In genomic region chr7:77532732-77533131, GRCh38 we compare ENCODE assay signal across 1 cellular context.
TF ChIP-seq lines count a peak whose summit lies in the region.
"Not testable (repeated sequence)": the region's sequence is repeated elsewhere in the genome, so short reads cannot be mapped to it uniquely, and the experiment has no call there.

No MANE protein-coding gene starts in this region.

TF ChIP-seq in HepG2, 621 proteins besides CTCF, POLR2A, EP300 and RAD21:
- TF ChIP-seq FOXP1, SOX13 (IDR thresholded peaks at IDR 0.05): not testable (repeated sequence)
- peak; percentile 17; the same call in 1 of the 2 replicates for TF ChIP-seq FOXP1 (CRISPR knock-in tag; IDR thresholded peaks at IDR 0.05)
- 0 out of 4 replicates have a peak, but pooled peaks of 1 of the 2 experiments have one; percentile 35 for TF ChIP-seq SOX13 (CRISPR knock-in tag; conservative IDR thresholded peaks at IDR 0.05 in 1 of 2, IDR thresholded peaks at IDR 0.05 in 1 of 2)
